ENCODE assay signal across 8 cellular contexts in the genomic region with DNA sequence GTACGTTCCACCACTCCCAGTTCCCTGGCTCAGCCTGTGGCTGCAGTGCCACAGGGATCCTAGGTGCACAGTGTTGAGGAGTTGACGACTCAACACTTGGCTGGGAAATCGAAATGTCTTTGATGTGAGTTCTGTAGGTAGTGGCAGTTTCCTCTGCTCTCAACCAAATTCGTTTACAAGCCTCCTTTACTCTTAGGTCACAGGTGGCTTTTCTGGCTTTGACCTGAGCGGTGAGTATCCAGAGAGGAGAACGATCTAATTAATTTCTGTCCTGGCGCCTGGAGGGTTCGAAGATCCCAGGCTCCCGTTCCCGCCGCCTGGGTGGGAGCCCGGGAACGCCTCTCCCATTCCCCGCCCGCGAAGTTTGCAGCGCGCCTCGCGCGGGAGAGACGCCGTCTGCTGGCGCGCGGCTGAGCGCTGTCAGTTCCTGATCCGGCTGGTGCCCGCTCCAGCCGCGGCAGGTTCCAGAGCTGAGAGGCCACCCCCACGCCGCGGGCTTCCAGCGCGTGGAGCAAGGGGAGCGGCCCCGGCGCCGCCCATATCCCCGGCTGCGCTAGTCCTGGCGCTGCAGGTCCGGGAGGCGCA. TPM values are rescaled to one million over a fixed set of nuclear protein-coding genes. Genes with fewer than 3 reads are reported as not detected.
A peak's percentile ranks its signal among the peaks of the same experiment; 100 is the strongest.
DNase-seq lines count a peak whose midpoint lies in the region; ATAC-seq and TF ChIP-seq lines count a peak whose summit lies in the region.

Gene LAMA3 (plus strand): TSS at position 423 of the 585 bp plus-strand sequence. CDS start 231 bp downstream, outside the sequence.

- DNase-seq in NCI-H82 (lab: John Stamatoyannopoulos, UW) (peak; percentile 63), NCI-H82 treated with DMSO at 0.1 percent for 48 hours (lab: John Stamatoyannopoulos, UW; ENCODE audit: unreplicated experiment) (no peak), NCI-H1930 (lab: John Stamatoyannopoulos, UW) (peak; percentile 67 to 75), esophagus squamous epithelium (lab: John Stamatoyannopoulos, UW) (no peak), transverse colon (peak; percentile 61)
- DNase-seq in activated CD8-positive, alpha-beta memory T cell treated with anti-CD3 and anti-CD28 coated beads, Interleukin-2, amount 10 ng/mL, durations not matched to agents 7 days and 5 days: no peak

- H3K27ac ChIP-seq in esophagus squamous epithelium (peak within 1 kb of the TSS; percentile 78 to 87 (median 84)), muscle layer of duodenum (ENCODE audit: low read length) (no peak within 1 kb of the TSS), transverse colon (peak within 1 kb of the TSS in 1 of 4 donors; percentile 22)

- 0% methylated on average over 5 to 6 of the region's 45 CpGs for WGBS in esophagus squamous epithelium, 2 donors
- 4% methylated on average over 45 of the region's 45 CpGs; no CpG with 5 or more reads in 1 of the 2 donors for WGBS in transverse colon (ENCODE audit: low coverage in 1 of 2), 2 donors

- no peak within 1 kb of the TSS for H3K27ac Mint-ChIP-seq in activated CD8-positive, alpha-beta memory T cell treated with anti-CD3 and anti-CD28 coated beads, Interleukin-2, amount 10 ng/mL, durations not matched to agents 7 days and 5 days

- in situ Hi-C loops in transverse colon (cut with MboI; ENCODE audit: low pct_ligation_motif_present in 1 of 4, low pct_unique_long_range_greater_than_20kb in 1 of 4, low sequenced_read_pairs in 3 of 4): loop anchor here in 1 of 4 donors (25.0 kb wide), 1 partner anchor 98 kb away; no protein-coding TSS in a partner anchor

- ATAC-seq in activated CD8-positive, alpha-beta memory T cell treated with anti-CD3 and anti-CD28 coated beads, Interleukin-2, amount 10 ng/mL, durations not matched to agents 7 days and 5 days: peak; percentile 80
- no peak for ATAC-seq in HG03095 (IDR thresholded peaks at IDR 0.05; ENCODE audit: unreplicated experiment)

- TF ChIP-seq POLR2A in esophagus squamous epithelium (IDR thresholded peaks at IDR 0.05): peak in 2 of 4 donors; percentile 30 to 63
- no peak for TF ChIP-seq POLR2A in transverse colon (IDR thresholded peaks at IDR 0.05)

- H3K27me3 ChIP-seq in esophagus squamous epithelium: peaks cover 0 to 28% (median 0%) of the 10 kb centered on the region in 4 donors
- peaks cover 10% of the 10 kb centered on the region for H3K27me3 ChIP-seq in muscle layer of duodenum (ENCODE audit: low read depth, low read length)
- H3K27me3 ChIP-seq in transverse colon: peaks cover 45% of the 10 kb centered on the region

- H3K9me3 ChIP-seq in esophagus squamous epithelium (no peaks in the 10 kb centered on the region), muscle layer of duodenum (ENCODE audit: control insufficient read depth in 1 of 2, low read length in 2 of 2) (no peaks in the 10 kb centered on the region), transverse colon (no peaks in the 10 kb centered on the region)

- peaks cover 65% of the 10 kb centered on the region for H3K27me3 Mint-ChIP-seq in activated CD8-positive, alpha-beta memory T cell treated with anti-CD3 and anti-CD28 coated beads, Interleukin-2, amount 10 ng/mL, durations not matched to agents 7 days and 5 days

- peak in 2 of 6 experiments; percentile 18 to 19 for TF ChIP-seq CTCF in esophagus squamous epithelium (IDR thresholded peaks at IDR 0.05)
- TF ChIP-seq CTCF in transverse colon (IDR thresholded peaks at IDR 0.05): peak in 1 of 5 experiments; percentile 21

- intact Hi-C loops in esophagus squamous epithelium (cut with DNase I): no loop called here
- intact Hi-C loops in transverse colon (cut with DNase I; ENCODE audit: low total_unique reads): no loop called here

- CTCF ChIA-PET in activated CD8-positive, alpha-beta memory T cell treated with anti-CD3 and anti-CD28 coated beads, Interleukin-2, amount 10 ng/mL, durations not matched to agents 7 days and 5 days (lab: Charles Lee): no interaction called here

- no peaks in the 10 kb centered on the region for H3K36me3 Mint-ChIP-seq in activated CD8-positive, alpha-beta memory T cell treated with anti-CD3 and anti-CD28 coated beads, Interleukin-2, amount 10 ng/mL, durations not matched to agents 7 days and 5 days

- peak within 1 kb of the TSS; percentile 53 for H3K4me3 Mint-ChIP-seq in activated CD8-positive, alpha-beta memory T cell treated with anti-CD3 and anti-CD28 coated beads, Interleukin-2, amount 10 ng/mL, durations not matched to agents 7 days and 5 days

- H3K4me3 ChIP-seq in esophagus squamous epithelium (peak within 1 kb of the TSS; percentile 64 to 87 (median 80)), muscle layer of duodenum (ENCODE audit: low read depth in 1 of 2, low read length in 2 of 2) (peak within 1 kb of the TSS; percentile 64 to 78), transverse colon (peak within 1 kb of the TSS; percentile 26 to 60 (median 48))

- H3K4me1 ChIP-seq in esophagus squamous epithelium (peaks cover 8 to 34% (median 13%) of the 10 kb centered on the region in 3 donors), muscle layer of duodenum (ENCODE audit: control insufficient read depth in 1 of 2, insufficient read depth in 2 of 2, low read length in 2 of 2) (peaks cover 10 to 14% of the 10 kb centered on the region in 2 donors), transverse colon (peaks cover 4 to 28% (median 23%) of the 10 kb centered on the region in 4 donors)

- TF ChIP-seq EP300 in transverse colon (IDR thresholded peaks at IDR 0.05; ENCODE audit: low read depth): no peak

- no peaks in the 10 kb centered on the region for H3K36me3 ChIP-seq in esophagus squamous epithelium
- no peaks in the 10 kb centered on the region for H3K36me3 ChIP-seq in muscle layer of duodenum (ENCODE audit: control insufficient read depth in 1 of 2, insufficient read depth in 2 of 2, low read length in 2 of 2)
- H3K36me3 ChIP-seq in transverse colon: no peaks in the 10 kb centered on the region

- peaks cover 10% of the 10 kb centered on the region for H3K4me1 Mint-ChIP-seq in activated CD8-positive, alpha-beta memory T cell treated with anti-CD3 and anti-CD28 coated beads, Interleukin-2, amount 10 ng/mL, durations not matched to agents 7 days and 5 days

- H3K9me3 Mint-ChIP-seq in activated CD8-positive, alpha-beta memory T cell treated with anti-CD3 and anti-CD28 coated beads, Interleukin-2, amount 10 ng/mL, durations not matched to agents 7 days and 5 days (ENCODE audit: low read depth): no peaks in the 10 kb centered on the region

RNA-seq across cellular contexts. Expression of gene LAMA3, which starts in this region (rescaled TPM):
- under 1 TPM in 1 of 2 experiments, not detected in 1; 0.23 TPM for total RNA-seq in activated CD8-positive, alpha-beta memory T cell treated with anti-CD3 and anti-CD28 coated beads, Interleukin-2, amount 10 ng/mL, durations not matched to agents 7 days and 5 days
- 10 to 100 TPM; 28.7 to 81.3 (median 44.8) TPM for total RNA-seq in esophagus squamous epithelium
- total RNA-seq in transverse colon: 10 to 100 TPM; 17.5 to 71.8 (median 47.4) TPM

Comparison
In these comparisons a context has a peak if more than half of its experiments do, and no peak if none do; other contexts are left out.
1. RNA of gene LAMA3 (total RNA-seq): 17.5 to 71.8 TPM in transverse colon and 28.7 to 81.3 TPM in esophagus squamous epithelium; 0.23 TPM in activated CD8-positive, alpha-beta memory T cell treated with anti-CD3 and anti-CD28 coated beads, Interleukin-2, amount 10 ng/mL, durations not matched to agents 7 days and 5 days; every median in the first group is over 10 times any median in the second.
2. DNase-seq: peak in NCI-H82 (single experiment), NCI-H1930 (2 of 2) and transverse colon (single experiment); none in NCI-H82 treated with DMSO at 0.1 percent for 48 hours (single experiment), activated CD8-positive, alpha-beta memory T cell treated with anti-CD3 and anti-CD28 coated beads, Interleukin-2, amount 10 ng/mL, durations not matched to agents 7 days and 5 days (single experiment) and esophagus squamous epithelium (single experiment).
3. Peak in ATAC-seq in activated CD8-positive, alpha-beta memory T cell treated with anti-CD3 and anti-CD28 coated beads, Interleukin-2, amount 10 ng/mL, durations not matched to agents 7 days and 5 days; RNA of the gene not detected or under 1 TPM.
4. Peak in every context shown above with its lines, with median percentiles within 50 percentile points of each other: H3K4me3 ChIP-seq.